Comparison of ENCODE assay signal across 17 cellular contexts in the genomic region with DNA sequence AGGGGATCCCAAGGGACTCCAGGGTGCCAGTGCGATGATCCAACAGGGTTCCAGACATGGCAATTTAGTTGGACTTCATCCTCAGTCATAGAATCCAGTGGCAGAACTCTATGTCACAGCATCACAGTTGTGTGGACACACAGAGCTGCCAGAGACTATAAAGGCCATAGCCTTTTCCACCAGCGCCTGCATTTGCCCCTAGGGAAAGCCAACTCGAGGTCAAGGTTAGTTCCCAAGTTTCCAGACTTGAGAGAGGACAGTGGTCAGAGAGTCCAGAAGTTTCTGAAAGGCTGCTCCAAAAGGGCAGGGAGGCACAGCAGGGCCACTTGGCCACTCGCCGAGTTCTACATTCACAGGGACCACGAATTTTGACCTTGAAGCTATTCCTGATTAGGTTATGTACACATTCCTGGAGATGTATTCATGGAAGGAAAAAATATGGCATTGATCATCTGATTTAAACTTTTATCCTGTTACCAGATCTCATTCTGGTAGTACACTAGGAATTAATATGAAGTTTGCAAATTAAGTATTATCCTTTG.
DNase-seq lines count a peak whose midpoint lies in the region; ATAC-seq and TF ChIP-seq lines count a peak whose summit lies in the region.
"Had no signal": no experiment of that assay in that cellular context is flagged by ENCODE, and none has a peak within 500 bp of the region (broad histone marks: within the 10 kb centered on the region; RNA-seq: fewer than 3 reads in every experiment).

No MANE protein-coding gene starts in this region.

- H3K23ac ChIP-seq in mesenchymal stem cell (ENCODE audit: low read length in 2 of 2), result no peak overlapping the region

- WGBS in mesenchymal stem cell, result 91% methylated on average over 6 of the region's 6 CpGs
- 69 to 74% (median 73%) methylated on average over 6 of the region's 6 CpGs for WGBS in stomach, 5 donors

- H2BK120ac ChIP-seq in mesenchymal stem cell (ENCODE audit: low read depth, low read length), result no peak overlapping the region

- H3K4me1 ChIP-seq in ascending aorta, result peaks cover 14 to 43% of the 10 kb centered on the region in 2 donors
- peaks cover 1% of the 10 kb centered on the region for H3K4me1 ChIP-seq in mesenchymal stem cell (ENCODE audit: control insufficient read depth, insufficient read depth, low read depth, low read length)
- H3K4me1 ChIP-seq in stomach, result peaks cover 0 to 24% (median 10%) of the 10 kb centered on the region in 4 donors
- H3K4me1 ChIP-seq: HAP-1 had no signal

- no peaks in the 10 kb centered on the region for H3K36me3 ChIP-seq in ascending aorta
- H3K36me3 ChIP-seq in mesenchymal stem cell (ENCODE audit: control insufficient read depth in 1 of 2, insufficient read depth in 2 of 2, low read depth in 1 of 2, low read length in 2 of 2), result no peaks in the 10 kb centered on the region
- no peaks in the 10 kb centered on the region for H3K36me3 ChIP-seq in stomach
- H3K36me3 ChIP-seq: BLaER1, HAP-1 had no signal

- TF ChIP-seq EP300 in stomach (IDR thresholded peaks at IDR 0.05), result no peak

- no peak overlapping the region for H3K4ac ChIP-seq in mesenchymal stem cell (ENCODE audit: low read depth in 1 of 2, low read length in 2 of 2)

- H4K91ac ChIP-seq in mesenchymal stem cell (ENCODE audit: low read length), result no peak overlapping the region

- no peak overlapping the region for H2BK5ac ChIP-seq in mesenchymal stem cell (ENCODE audit: low read depth, low read length, poor library complexity, severe bottlenecking)

- intact Hi-C loops in ascending aorta (cut with DNase I) (no loop called here), stomach (cut with DNase I; ENCODE audit: low total_unique reads) (no loop called here)

- no peaks in the 10 kb centered on the region for H3K9me3 ChIP-seq in ascending aorta
- no peaks in the 10 kb centered on the region for H3K9me3 ChIP-seq in mesenchymal stem cell (ENCODE audit: control insufficient read depth, low read length)
- no peaks in the 10 kb centered on the region for H3K9me3 ChIP-seq in stomach
- H3K9me3 ChIP-seq: BLaER1, Caco-2, HAP-1 had no signal

- H3K79me1 ChIP-seq in mesenchymal stem cell (replicated peaks; ENCODE audit: low read length, poor library complexity, severe bottlenecking), result peaks cover 3% of the 10 kb centered on the region

- no peak overlapping the region for H3K18ac ChIP-seq in mesenchymal stem cell (ENCODE audit: low read depth in 1 of 2, low read length in 2 of 2)

- H3K4me2 ChIP-seq in mesenchymal stem cell (ENCODE audit: low read length, poor library complexity, severe bottlenecking), result no peak overlapping the region
- H3K4me2 ChIP-seq: BLaER1 had no signal

- peak overlapping the region; percentile 25 to 41 for H3K27ac ChIP-seq in ascending aorta
- peak overlapping the region; percentile 7 to 45 for H3K27ac ChIP-seq in coronary artery
- no peak overlapping the region for H3K27ac ChIP-seq in mesenchymal stem cell (ENCODE audit: low read length, poor library complexity, severe bottlenecking)
- no peak overlapping the region for H3K27ac ChIP-seq in stomach
- H3K27ac ChIP-seq: BLaER1, C4-2B had no signal

- no peak for DNase-seq in ascending aorta (ENCODE audit: low spot score in 2 of 2)
- DNase-seq in coronary artery (ENCODE audit: low spot score), result no peak
- DNase-seq in mesenchymal stem cell, result no peak
- DNase-seq in stomach, result peak; percentile 28
- no peak for DNase-seq in stimulated activated CD4-positive, alpha-beta T cell treated with anti-CD3 and anti-CD28 coated beads, Interleukin-2, amount 100 ng/mL, for 48 hours
- DNase-seq: Caco-2; CD4-positive, CD25-positive, alpha-beta regulatory T cell; CD8-positive, alpha-beta T cell; DMS153; DND-41; GOT3; HFFc6 had no signal

- H4K8ac ChIP-seq in mesenchymal stem cell (ENCODE audit: low read length), result no peak overlapping the region

- H3K14ac ChIP-seq in mesenchymal stem cell (ENCODE audit: low read length in 2 of 2), result no peak overlapping the region

- TF ChIP-seq CTCF in ascending aorta (IDR thresholded peaks at IDR 0.05) (no peak), coronary artery (IDR thresholded peaks at IDR 0.05) (no peak), stomach (IDR thresholded peaks at IDR 0.05) (no peak)

- no peak overlapping the region for H2AFZ ChIP-seq in mesenchymal stem cell (ENCODE audit: low read depth, low read length)

- H2BK12ac ChIP-seq in mesenchymal stem cell (ENCODE audit: low read length in 2 of 2), result no peak overlapping the region

- no peak overlapping the region for H2AK5ac ChIP-seq in mesenchymal stem cell (ENCODE audit: low read length, severe bottlenecking)

- ATAC-seq in GM21367 (IDR thresholded peaks at IDR 0.05; ENCODE audit: unreplicated experiment) (no peak), HG03025 (IDR thresholded peaks at IDR 0.05; ENCODE audit: low FRiP score, unreplicated experiment) (no peak)
- ATAC-seq: CD8-positive, alpha-beta T cell had no signal

- no peak for TF ChIP-seq POLR2A in stomach (IDR thresholded peaks at IDR 0.05)

- H3K4me3 ChIP-seq in ascending aorta (no peak overlapping the region), coronary artery (no peak overlapping the region), mesenchymal stem cell (ENCODE audit: insufficient read depth in 1 of 2, low read depth in 1 of 2, low read length in 2 of 2) (no peak overlapping the region), stomach (no peak overlapping the region)
- H3K4me3 ChIP-seq: BLaER1, HAP-1 had no signal

- H3K27me3 ChIP-seq in ascending aorta (no peaks in the 10 kb centered on the region), mesenchymal stem cell (ENCODE audit: control insufficient read depth in 1 of 2, insufficient read depth in 1 of 2, low read length in 2 of 2) (no peaks in the 10 kb centered on the region), stomach (no peaks in the 10 kb centered on the region)
- H3K27me3 ChIP-seq: BLaER1 had no signal

- peak overlapping the region; percentile 81 for H2BK15ac ChIP-seq in mesenchymal stem cell (ENCODE audit: low read depth, poor library complexity, severe bottlenecking)

- no peak overlapping the region for H3K9ac ChIP-seq in mesenchymal stem cell (ENCODE audit: low read length)
- H3K9ac ChIP-seq: BLaER1 had no signal

Comparison
In these comparisons a context has a peak if more than half of its experiments do, and no peak if none do; other contexts are left out.
1. H3K27ac ChIP-seq: peak in ascending aorta (2 of 2) and coronary artery (2 of 2); none in mesenchymal stem cell (single experiment) and stomach (0 of 5).